Comparison of ENCODE assay signal across 29 cellular contexts in the genomic region with DNA sequence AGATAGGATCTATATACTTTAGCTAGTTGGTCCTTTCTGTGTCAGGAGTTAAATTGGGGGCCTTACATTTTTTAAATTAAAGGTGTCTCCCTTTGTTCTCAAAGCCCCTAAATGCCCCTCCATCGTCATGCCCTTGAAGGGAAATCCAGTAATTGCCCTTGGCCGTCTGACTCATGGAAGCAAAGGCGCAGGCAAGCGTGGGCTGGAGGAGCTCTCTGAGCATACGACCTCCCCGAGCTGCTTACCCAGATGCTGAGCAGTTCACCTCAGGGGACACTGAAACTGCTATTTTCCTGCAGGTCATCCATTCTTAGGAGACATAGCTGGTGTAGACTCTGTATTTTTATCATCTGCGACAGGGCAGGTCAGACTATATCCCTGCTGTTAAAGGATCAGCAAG. TPM values are rescaled to one million over a fixed set of nuclear protein-coding genes. Genes with fewer than 3 reads are reported as not detected.
DNase-seq lines count a peak whose midpoint lies in the region; ATAC-seq, FAIRE-seq and TF ChIP-seq lines count a peak whose summit lies in the region.
"Had no signal": no experiment of that assay in that cellular context is flagged by ENCODE, and none has a peak within 500 bp of the region (broad histone marks: within the 10 kb centered on the region; RNA-seq: fewer than 3 reads in every experiment).

No MANE protein-coding gene starts in this region.

- no peaks in the 10 kb centered on the region for H3K27me3 ChIP-seq in astrocyte (ENCODE audit: insufficient read depth, low read length)
- H3K27me3 ChIP-seq: BE2C, SJSA1 had no signal

- H3K9me3 ChIP-seq in astrocyte (ENCODE audit: insufficient read depth, low read depth, low read length) = no peaks in the 10 kb centered on the region
- H3K9me3 ChIP-seq: BE2C, SJSA1 had no signal

- H3K27ac ChIP-seq in astrocyte (ENCODE audit: low read depth, low read length) = no peak overlapping the region
- H3K27ac ChIP-seq: SJSA1 had no signal

- no peak for TF ChIP-seq CTCF in astrocyte (IDR thresholded peaks at IDR 0.05; ENCODE audit: insufficient read depth, low read depth, low read length)
- TF ChIP-seq CTCF in HFFc6 (IDR thresholded peaks at IDR 0.05) = no peak

- peaks cover 2% of the 10 kb centered on the region for H3K4me1 Mint-ChIP-seq in astrocyte (ENCODE audit: low read depth, unreplicated experiment)
- H3K4me1 Mint-ChIP-seq in HFFc6 (ENCODE audit: low read depth) = peaks cover 17% of the 10 kb centered on the region
- H3K4me1 Mint-ChIP-seq: CD14-positive monocyte had no signal

- no peak for ATAC-seq in GM21360 (IDR thresholded peaks at IDR 0.05; ENCODE audit: unreplicated experiment)

- no peaks in the 10 kb centered on the region for H4K20me1 ChIP-seq in astrocyte (ENCODE audit: insufficient read depth, low read length)

- H3K4me3 ChIP-seq in astrocyte (ENCODE audit: insufficient read depth, low read depth, low read length) = no peak overlapping the region
- H3K4me3 ChIP-seq: SJSA1 had no signal

- H3K9ac ChIP-seq in astrocyte (ENCODE audit: low read length) = no peak overlapping the region

- H3K27me3 Mint-ChIP-seq in astrocyte (ENCODE audit: low read depth, unreplicated experiment) (peaks cover 18% of the 10 kb centered on the region), HFFc6 (ENCODE audit: insufficient read depth) (peaks cover 11% of the 10 kb centered on the region)
- H3K27me3 Mint-ChIP-seq: IgD-negative memory B cell had no signal

- no peaks in the 10 kb centered on the region for H3K36me3 ChIP-seq in astrocyte (ENCODE audit: insufficient read depth, low read length)
- H3K36me3 ChIP-seq: BE2C, SJSA1 had no signal

- H3K4me1 ChIP-seq in astrocyte (ENCODE audit: insufficient read depth, low read length) = peaks cover 18% of the 10 kb centered on the region
- H3K4me1 ChIP-seq: BE2C, SJSA1 had no signal

- H3K4me3 Mint-ChIP-seq in astrocyte (ENCODE audit: unreplicated experiment) (no peak overlapping the region), HFFc6 (no peak overlapping the region)
- H3K4me3 Mint-ChIP-seq: CD14-positive monocyte, IgD-negative memory B cell had no signal

- FAIRE-seq in astrocyte (lab: Jason Lieb, UNC) = peak; percentile 32
- FAIRE-seq: H1, RCC 7860 had no signal

- H3K27ac Mint-ChIP-seq in astrocyte (ENCODE audit: unreplicated experiment) = no peak overlapping the region
- no peak overlapping the region for H3K27ac Mint-ChIP-seq in HFFc6
- H3K27ac Mint-ChIP-seq: CD14-positive monocyte, IgD-negative memory B cell had no signal

- H3K36me3 Mint-ChIP-seq in astrocyte (ENCODE audit: low read depth, unreplicated experiment) (no peaks in the 10 kb centered on the region), HFFc6 (ENCODE audit: low read depth) (no peaks in the 10 kb centered on the region)
- H3K36me3 Mint-ChIP-seq: CD14-positive monocyte, IgD-negative memory B cell had no signal

- no peak overlapping the region for H2AFZ ChIP-seq in astrocyte (ENCODE audit: low read depth, low read length)

- DNase-seq in Daoy (ENCODE audit: low read depth) (peak; percentile 56), NCI-H2227 treated with DMSO at 0.1 percent for 48 hours (lab: John Stamatoyannopoulos, UW) (peak; percentile 91), astrocyte (ENCODE audit: low read depth) (peak; percentile 48), islet precursor cell (peak; percentile 64), HFFc6 (no peak), NCI-H226 (no peak)
- no peak for DNase-seq in activated effector memory CD4-positive, alpha-beta T cell treated with Interleukin-2 at 50 U/mL for 16 hours
- DNase-seq: 8988T, ACHN, BE2C, Calu3, DMS79 treated with DMSO at 0.1 percent for 48 hours, HCEC 1CT, NCI-H1092 treated with DMSO at 0.1 percent for 48 hours, NCI-H1436, NCI-H187, NCI-H2081 treated with DMSO at 0.1 percent for 48 hours, NCI-H2171, NCI-H446, NCI-H524 treated with DMSO at 0.1 percent for 48 hours, NCI-H774, Right ventricle myocardium superior had no signal

- no peak overlapping the region for H3K4me2 ChIP-seq in astrocyte (ENCODE audit: low read length)

- H3K79me2 ChIP-seq in astrocyte (ENCODE audit: insufficient read depth, low read length) = no peaks in the 10 kb centered on the region

- no peaks in the 10 kb centered on the region for H3K9me3 Mint-ChIP-seq in astrocyte (ENCODE audit: unreplicated experiment)
- no peaks in the 10 kb centered on the region for H3K9me3 Mint-ChIP-seq in HFFc6
- H3K9me3 Mint-ChIP-seq: CD14-positive monocyte, IgD-negative memory B cell had no signal

RNA-seq across cellular contexts. Expression of a gene that starts 23.0 kb away (rescaled TPM):
- total RNA-seq in Daoy (2014; rRNA removed; shearing (Covaris generic)) = 0.98 and 2.2 TPM in 2 replicates
- total RNA-seq in astrocyte = 0.18 and 0.48 TPM in 2 replicates
- not detected for total RNA-seq in HFFc6 (2021; fragmentation: NEBNext Ultra II Directional; extraction: Animal tissue kit (Norgen Biotek cat#: 25700))
- total RNA-seq: Calu3, G401, Right ventricle myocardium superior, SJSA1 had no signal

Comparison
In these comparisons a context has a peak if more than half of its experiments do, and no peak if none do; other contexts are left out.
1. DNase-seq: peak in Daoy (single experiment), NCI-H2227 treated with DMSO at 0.1 percent for 48 hours (single experiment), astrocyte (single experiment) and islet precursor cell (single experiment); none in HFFc6 (single experiment), NCI-H226 (single experiment) and activated effector memory CD4-positive, alpha-beta T cell treated with Interleukin-2 at 50 U/mL for 16 hours (single experiment).